9 cellular contexts compared by ENCODE assay signal in the genomic region with DNA sequence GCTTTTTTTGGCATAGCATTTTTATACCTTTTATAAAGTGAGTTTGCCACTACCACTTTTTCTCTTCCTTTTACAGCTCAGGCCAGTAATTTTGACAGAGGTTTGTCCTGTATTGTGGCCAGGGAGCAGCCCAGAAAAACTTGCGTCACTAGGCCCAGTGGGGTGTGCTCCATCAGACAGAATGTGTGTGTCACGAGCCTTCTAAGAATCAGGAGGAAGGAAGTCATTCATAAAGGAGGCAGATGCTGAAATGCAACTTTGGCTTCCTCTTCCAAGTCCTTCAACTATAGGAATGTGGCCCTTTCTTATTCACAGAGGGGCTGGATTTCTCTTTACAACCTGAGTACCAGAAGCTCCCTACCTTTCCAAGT. TPM values are rescaled to one million over a fixed set of nuclear protein-coding genes. Genes with fewer than 3 reads are reported as not detected.
DNase-seq lines count a peak whose midpoint lies in the region; ATAC-seq and TF ChIP-seq lines count a peak whose summit lies in the region.
"Had no signal": no experiment of that assay in that cellular context is flagged by ENCODE, and none has a peak within 500 bp of the region (broad histone marks: within the 10 kb centered on the region; RNA-seq: fewer than 3 reads in every experiment).

No MANE protein-coding gene starts in this region.

- no peak for TF ChIP-seq CTCF in right atrium auricular region (IDR thresholded peaks at IDR 0.05)

- H3K4me3 ChIP-seq in right atrium auricular region: no peak overlapping the region

- H3K4me1 ChIP-seq in right atrium auricular region: no peaks in the 10 kb centered on the region

- no peak for TF ChIP-seq POLR2A in GM18505 (IDR thresholded peaks at IDR 0.05; ENCODE audit: borderline replicate concordance, extremely low read depth, insufficient read depth, insufficient read length)

- no peaks in the 10 kb centered on the region for H3K9me3 ChIP-seq in right atrium auricular region

- H3K27me3 ChIP-seq in right atrium auricular region: no peaks in the 10 kb centered on the region

- peaks cover 49% of the 10 kb centered on the region for H3K36me3 ChIP-seq in right atrium auricular region

- peak overlapping the region in 1 of 2 donors; percentile 16 for H3K27ac ChIP-seq in right atrium auricular region

- no peaks in the 10 kb centered on the region for H3K27me3 Mint-ChIP-seq in activated CD4-positive, alpha-beta T cell treated with anti-CD3 and anti-CD28 coated beads, Interleukin-2, amount 10 ng/mL, durations not matched to agents 7 days and 5 days
- H3K27me3 Mint-ChIP-seq in activated T-helper 1 cell treated with anti-CD3 and anti-CD28 coated beads, Interleukin-12 subunit alpha, Interleukin-12 subunit beta, Interleukin-2, Interleukin-4 antibody, amounts not matched to agents 30 ng/mL and 10 ng/mL and 1 ng/mL, durations not matched to agents 14 hours and 24 hours and 36 hours (ENCODE audit: insufficient read depth): no peaks in the 10 kb centered on the region
- H3K27me3 Mint-ChIP-seq: IgD-negative memory B cell had no signal

- H3K36me3 Mint-ChIP-seq in activated CD4-positive, alpha-beta T cell treated with anti-CD3 and anti-CD28 coated beads, Interleukin-2, amount 10 ng/mL, durations not matched to agents 7 days and 5 days (ENCODE audit: low read depth): peaks cover 34% of the 10 kb centered on the region
- H3K36me3 Mint-ChIP-seq in activated T-helper 1 cell treated with anti-CD3 and anti-CD28 coated beads, Interleukin-12 subunit alpha, Interleukin-12 subunit beta, Interleukin-2, Interleukin-4 antibody, amounts not matched to agents 30 ng/mL and 10 ng/mL and 1 ng/mL, durations not matched to agents 14 hours and 24 hours and 36 hours (ENCODE audit: low read depth): peaks cover 42% of the 10 kb centered on the region

- no peak for DNase-seq in activated CD4-positive, alpha-beta T cell treated with anti-CD3 and anti-CD28 coated beads, Interleukin-2, amount 10 ng/mL, durations not matched to agents 7 days and 5 days
- DNase-seq in activated CD4-positive, alpha-beta T cell treated with anti-CD3 and anti-CD28 coated beads for 1 hour: no peak
- DNase-seq in activated T-helper 1 cell treated with anti-CD3 and anti-CD28 coated beads, Interleukin-12 subunit alpha, Interleukin-12 subunit beta, Interleukin-2, Interleukin-4 antibody, amounts not matched to agents 30 ng/mL and 10 ng/mL and 1 ng/mL, durations not matched to agents 14 hours and 24 hours and 36 hours (ENCODE audit: low spot score): no peak
- DNase-seq in right atrium auricular region (ENCODE audit: low spot score) (peak; percentile 68), superior temporal gyrus (ENCODE audit: extremely low spot score) (peak; percentile 4), NCI-H1105 (lab: John Stamatoyannopoulos, UW) (no peak), middle frontal gyrus (ENCODE audit: extremely low spot score, low spot score) (no peak)

- ATAC-seq in GM18505 (IDR thresholded peaks at IDR 0.05; ENCODE audit: unreplicated experiment): no peak

- peaks cover 31% of the 10 kb centered on the region for H3K4me1 Mint-ChIP-seq in activated CD4-positive, alpha-beta T cell treated with anti-CD3 and anti-CD28 coated beads, Interleukin-2, amount 10 ng/mL, durations not matched to agents 7 days and 5 days
- H3K4me1 Mint-ChIP-seq in activated T-helper 1 cell treated with anti-CD3 and anti-CD28 coated beads, Interleukin-12 subunit alpha, Interleukin-12 subunit beta, Interleukin-2, Interleukin-4 antibody, amounts not matched to agents 30 ng/mL and 10 ng/mL and 1 ng/mL, durations not matched to agents 14 hours and 24 hours and 36 hours (ENCODE audit: low read depth): peaks cover 37% of the 10 kb centered on the region

- CTCF ChIA-PET in activated CD4-positive, alpha-beta T cell treated with anti-CD3 and anti-CD28 coated beads, Interleukin-2, amount 10 ng/mL, durations not matched to agents 7 days and 5 days (lab: Charles Lee): interaction anchor here (1.0 to 1.7 kb wide), 4 partner anchors 9 to 139 kb away, joined by 3 to 5 read pairs (median 4); a partner anchor contains a TSS

- no peaks in the 10 kb centered on the region for H3K9me3 Mint-ChIP-seq in activated CD4-positive, alpha-beta T cell treated with anti-CD3 and anti-CD28 coated beads, Interleukin-2, amount 10 ng/mL, durations not matched to agents 7 days and 5 days
- no peaks in the 10 kb centered on the region for H3K9me3 Mint-ChIP-seq in activated T-helper 1 cell treated with anti-CD3 and anti-CD28 coated beads, Interleukin-12 subunit alpha, Interleukin-12 subunit beta, Interleukin-2, Interleukin-4 antibody, amounts not matched to agents 30 ng/mL and 10 ng/mL and 1 ng/mL, durations not matched to agents 14 hours and 24 hours and 36 hours
- H3K9me3 Mint-ChIP-seq: IgD-negative memory B cell had no signal

- intact Hi-C loops in activated T-helper 1 cell treated with anti-CD3 and anti-CD28 coated beads, Interleukin-12 subunit alpha, Interleukin-12 subunit beta, Interleukin-2, Interleukin-4 antibody, amounts not matched to agents 30 ng/mL and 10 ng/mL and 1 ng/mL, durations not matched to agents 14 hours and 24 hours and 36 hours (cut with micrococcal nuclease): no loop called here

- POLR2A ChIA-PET in activated CD4-positive, alpha-beta T cell treated with anti-CD3 and anti-CD28 coated beads, Interleukin-2, amount 10 ng/mL, durations not matched to agents 7 days and 5 days (lab: Charles Lee): no interaction called here

- peak overlapping the region; percentile 72 for H3K27ac Mint-ChIP-seq in activated CD4-positive, alpha-beta T cell treated with anti-CD3 and anti-CD28 coated beads, Interleukin-2, amount 10 ng/mL, durations not matched to agents 7 days and 5 days
- H3K27ac Mint-ChIP-seq in activated T-helper 1 cell treated with anti-CD3 and anti-CD28 coated beads, Interleukin-12 subunit alpha, Interleukin-12 subunit beta, Interleukin-2, Interleukin-4 antibody, amounts not matched to agents 30 ng/mL and 10 ng/mL and 1 ng/mL, durations not matched to agents 14 hours and 24 hours and 36 hours: peak overlapping the region; percentile 83
- H3K27ac Mint-ChIP-seq: IgD-negative memory B cell had no signal

- no peak overlapping the region for H3K4me3 Mint-ChIP-seq in activated CD4-positive, alpha-beta T cell treated with anti-CD3 and anti-CD28 coated beads, Interleukin-2, amount 10 ng/mL, durations not matched to agents 7 days and 5 days
- H3K4me3 Mint-ChIP-seq in activated T-helper 1 cell treated with anti-CD3 and anti-CD28 coated beads, Interleukin-12 subunit alpha, Interleukin-12 subunit beta, Interleukin-2, Interleukin-4 antibody, amounts not matched to agents 30 ng/mL and 10 ng/mL and 1 ng/mL, durations not matched to agents 14 hours and 24 hours and 36 hours: no peak overlapping the region

RNA-seq across cellular contexts. Expression of a gene that starts 10.1 kb away (rescaled TPM):
- 10 to 100 TPM; 76.5 TPM for total RNA-seq in activated CD4-positive, alpha-beta T cell treated with anti-CD3 and anti-CD28 coated beads, Interleukin-2, amount 10 ng/mL, durations not matched to agents 7 days and 5 days
- 89.2 and 94.2 TPM in 2 replicates for total RNA-seq in activated T-helper 1 cell treated with anti-CD3 and anti-CD28 coated beads, Interleukin-12 subunit alpha, Interleukin-12 subunit beta, Interleukin-2, Interleukin-4 antibody, amounts not matched to agents 30 ng/mL and 10 ng/mL and 1 ng/mL, durations not matched to agents 14 hours and 24 hours and 36 hours
- 10 to 100 TPM; 13.4 to 17.6 TPM for total RNA-seq in right atrium auricular region

Comparison
In these comparisons a context has a peak if more than half of its experiments do, and no peak if none do; other contexts are left out.
1. DNase-seq: peak in right atrium auricular region (single experiment) and superior temporal gyrus (single experiment); none in activated CD4-positive, alpha-beta T cell treated with anti-CD3 and anti-CD28 coated beads, Interleukin-2, amount 10 ng/mL, durations not matched to agents 7 days and 5 days (single experiment), activated CD4-positive, alpha-beta T cell treated with anti-CD3 and anti-CD28 coated beads for 1 hour (single experiment), activated T-helper 1 cell treated with anti-CD3 and anti-CD28 coated beads, Interleukin-12 subunit alpha, Interleukin-12 subunit beta, Interleukin-2, Interleukin-4 antibody, amounts not matched to agents 30 ng/mL and 10 ng/mL and 1 ng/mL, durations not matched to agents 14 hours and 24 hours and 36 hours (single experiment), NCI-H1105 (single experiment) and middle frontal gyrus (single experiment).